14 cellular contexts compared by ENCODE assay signal in the genomic region with DNA sequence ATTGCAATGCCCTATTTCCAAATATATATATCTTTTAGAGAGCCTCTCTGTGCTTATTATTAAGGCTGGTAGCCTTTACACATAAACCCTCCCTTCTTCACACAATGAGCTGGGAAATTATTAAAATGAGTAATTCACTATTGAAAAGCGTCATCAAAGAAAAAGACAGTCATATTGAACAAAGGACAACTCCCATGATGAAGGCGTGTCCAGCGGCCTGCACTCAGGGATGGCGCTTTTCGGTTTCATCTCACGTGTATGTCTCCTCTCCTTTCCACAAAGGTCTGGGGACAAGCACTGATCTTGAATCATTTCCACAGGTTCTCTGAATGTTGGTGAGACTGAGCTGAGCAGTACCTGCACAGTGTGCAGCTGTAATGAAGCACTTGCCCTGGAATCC. TPM values are rescaled to one million over a fixed set of nuclear protein-coding genes. Genes with fewer than 3 reads are reported as not detected.
DNase-seq lines count a peak whose midpoint lies in the region; ATAC-seq and TF ChIP-seq lines count a peak whose summit lies in the region.
"Had no signal": no experiment of that assay in that cellular context is flagged by ENCODE, and none has a peak within 500 bp of the region (broad histone marks: within the 10 kb centered on the region; RNA-seq: fewer than 3 reads in every experiment).

No MANE protein-coding gene starts in this region.

- H3K27ac ChIP-seq in GM23338 (ENCODE audit: low read depth), result 0 out of 2 replicates have a peak overlapping the region, but pooled peaks have one; percentile 50
- H3K27ac ChIP-seq: KMS-11 had no signal

- H4K20me1 ChIP-seq in GM23338 (replicated peaks; ENCODE audit: insufficient read depth), result no peaks in the 10 kb centered on the region

- H3K9me3 Mint-ChIP-seq in GM23338 (no peaks in the 10 kb centered on the region), natural killer cell (no peaks in the 10 kb centered on the region)
- H3K9me3 Mint-ChIP-seq in activated T-cell treated with anti-CD3 and anti-CD28 coated beads, Interleukin-2, amount 50 U/mL, for 72 hours, result no peaks in the 10 kb centered on the region
- H3K9me3 Mint-ChIP-seq: mesothelial cell of epicardium had no signal

- H3K4me1 Mint-ChIP-seq in GM23338 (peaks cover 28% of the 10 kb centered on the region), natural killer cell (peaks cover 57 to 59% of the 10 kb centered on the region in 2 donors)
- peaks cover 69% of the 10 kb centered on the region for H3K4me1 Mint-ChIP-seq in activated T-cell treated with anti-CD3 and anti-CD28 coated beads, Interleukin-2, amount 50 U/mL, for 72 hours (ENCODE audit: low read depth)

- peaks cover 4% of the 10 kb centered on the region; the same call in 1 of the 2 replicates for H3K27me3 ChIP-seq in GM23338 (ENCODE audit: insufficient read depth)
- H3K27me3 ChIP-seq: testis had no signal

- TF ChIP-seq CTCF in GM23338 (conservative IDR thresholded peaks at IDR 0.05; ENCODE audit: low read depth in 2 of 2) (no peak), natural killer cell (IDR thresholded peaks at IDR 0.05) (no peak)

- no peak for ATAC-seq in GM23338
- peak; percentile 42 to 45 for ATAC-seq in activated T-cell treated with anti-CD3 and anti-CD28 coated beads, Interleukin-2, amount 50 U/mL, for 72 hours (replicated peaks in 1 of 2)
- ATAC-seq in natural killer cell, result no peak
- ATAC-seq in sciatic nerve, result no peak
- no peak for ATAC-seq in left cardiac atrium

- H3K4me2 ChIP-seq in GM23338, result no peak overlapping the region
- H3K4me2 ChIP-seq: KMS-11 had no signal

- peaks cover 23% of the 10 kb centered on the region for H3K27me3 Mint-ChIP-seq in GM23338 (ENCODE audit: insufficient read depth, low read depth, poor library complexity)
- no peaks in the 10 kb centered on the region for H3K27me3 Mint-ChIP-seq in activated T-cell treated with anti-CD3 and anti-CD28 coated beads, Interleukin-2, amount 50 U/mL, for 72 hours (ENCODE audit: low read depth)
- H3K27me3 Mint-ChIP-seq in natural killer cell (ENCODE audit: low read depth in 2 of 2), result no peaks in the 10 kb centered on the region

- DNase-seq in GM23338 (ENCODE audit: low spot score), result no peak
- peak; percentile 59 to 61 for DNase-seq in activated T-cell treated with anti-CD3 and anti-CD28 coated beads, Interleukin-2, amount 50 U/mL, for 72 hours
- DNase-seq in natural killer cell, result no peak
- DNase-seq in LoVo (ENCODE audit: low spot score), result no peak
- DNase-seq in sciatic nerve (ENCODE audit: low spot score), result no peak
- DNase-seq in left cardiac atrium, result no peak
- DNase-seq in NCI-H146 treated with DMSO at 0.1 percent for 48 hours (lab: John Stamatoyannopoulos, UW; ENCODE audit: unreplicated experiment), result no peak
- DNase-seq: HCEC 1CT, OCI-M1, testis had no signal

- H3K36me3 ChIP-seq in GM23338 (ENCODE audit: insufficient read depth), result peaks cover 33% of the 10 kb centered on the region

- peaks cover 21% of the 10 kb centered on the region; the same call in 1 of the 2 replicates for H3F3A ChIP-seq in GM23338 (replicated peaks; ENCODE audit: low read depth)

- intact Hi-C loops in natural killer cell (cut with micrococcal nuclease), result no loop called here
- intact Hi-C loops in sciatic nerve (cut with DNase I), result no loop called here
- intact Hi-C loops in left cardiac atrium (cut with DNase I), result no loop called here

- peak overlapping the region; percentile 5; the same call in 1 of the 2 replicates for H3K4me3 ChIP-seq in GM08714 (ENCODE audit: low read length)
- H3K4me3 ChIP-seq in GM23338, result no peak overlapping the region
- H3K4me3 ChIP-seq: testis had no signal

- H3K36me3 Mint-ChIP-seq in GM23338 (ENCODE audit: low read depth), result peaks cover 41% of the 10 kb centered on the region; the same call in 2 of the 3 replicates
- H3K36me3 Mint-ChIP-seq in activated T-cell treated with anti-CD3 and anti-CD28 coated beads, Interleukin-2, amount 50 U/mL, for 72 hours (ENCODE audit: insufficient read depth in 2 of 2), result peaks cover 42 to 66% of the 10 kb centered on the region in 2 donors
- peaks cover 18% of the 10 kb centered on the region for H3K36me3 Mint-ChIP-seq in natural killer cell

- no peak overlapping the region for H2AFZ ChIP-seq in GM23338

- H3K27ac Mint-ChIP-seq in GM23338 (no peak overlapping the region), natural killer cell (peak overlapping the region; percentile 81 to 89)
- H3K27ac Mint-ChIP-seq in activated T-cell treated with anti-CD3 and anti-CD28 coated beads, Interleukin-2, amount 50 U/mL, for 72 hours, result peak overlapping the region; percentile 97
- H3K27ac Mint-ChIP-seq: mesothelial cell of epicardium, progenitor cell of endocrine pancreas had no signal

- H3K9me2 ChIP-seq in GM23338 (ENCODE audit: insufficient read depth), result no peaks in the 10 kb centered on the region

- peaks cover 36% of the 10 kb centered on the region for H3K79me2 ChIP-seq in GM23338 (replicated peaks; ENCODE audit: insufficient read depth)

- H3K4me3 Mint-ChIP-seq in GM23338 (no peak overlapping the region), natural killer cell (peak overlapping the region; percentile 99)
- peak overlapping the region; percentile 99 for H3K4me3 Mint-ChIP-seq in activated T-cell treated with anti-CD3 and anti-CD28 coated beads, Interleukin-2, amount 50 U/mL, for 72 hours

- peaks cover 24% of the 10 kb centered on the region for H3K4me1 ChIP-seq in GM23338 (ENCODE audit: insufficient read depth)

TF ChIP-seq in GM23338, 12 proteins besides CTCF, POLR2A, EP300 and RAD21:
- TF ChIP-seq EZH2 (IDR thresholded peaks at IDR 0.05; ENCODE audit: low read depth, unreplicated experiment) (no peak), CREB1 (CRISPR knock-in tag; IDR thresholded peaks at IDR 0.05; ENCODE audit: low read depth) (no peak), JUNB (IDR thresholded peaks at IDR 0.05; ENCODE audit: unreplicated experiment) (no peak), ETS1 (IDR thresholded peaks at IDR 0.05) (no peak), REST (IDR thresholded peaks at IDR 0.05; ENCODE audit: unreplicated experiment) (no peak), EZH2phosphoT487 (IDR thresholded peaks at IDR 0.05; ENCODE audit: unreplicated experiment) (no peak)

RNA-seq across cellular contexts. Expression of gene SERPINB9, which starts 3.5 kb away (rescaled TPM):
- total RNA-seq in GM23338 (2014; rRNA removed; shearing (Covaris generic)), result 65.0 and 71.3 TPM in 2 replicates
- 46.6 and 47.4 TPM in 2 replicates for polyA plus RNA-seq in GM23338 (2016; fragmentation: Nextera tagmentation; extraction: Ambion mirVana)
- 10 to 100 TPM; 70.7 to 96.1 TPM for total RNA-seq in activated T-cell treated with anti-CD3 and anti-CD28 coated beads, Interleukin-2, amount 50 U/mL, for 72 hours
- total RNA-seq in natural killer cell, result 10 to 100 TPM; 34.9 to 54.3 (median 47.3) TPM
- 34.1 TPM for total RNA-seq in sciatic nerve
- 10 to 100 TPM in 1 of 2 donors, 1 to 10 TPM in 1; 3.8 to 14.4 TPM for total RNA-seq in left cardiac atrium

RNA-seq across cellular contexts. Expression of gene SERPINB1, which starts 57.9 kb away (rescaled TPM):
- 5.6 and 8.4 TPM in 2 replicates for total RNA-seq in GM23338 (2014; rRNA removed; shearing (Covaris generic))
- 6.5 and 7.2 TPM in 2 replicates for polyA plus RNA-seq in GM23338 (2016; fragmentation: Nextera tagmentation; extraction: Ambion mirVana)
- total RNA-seq in activated T-cell treated with anti-CD3 and anti-CD28 coated beads, Interleukin-2, amount 50 U/mL, for 72 hours, result 100 to 1,000 TPM; 131 to 203 TPM
- total RNA-seq in natural killer cell, result 10 to 100 TPM; 74.8 to 80.2 (median 78.1) TPM
- 46.1 TPM for total RNA-seq in sciatic nerve
- total RNA-seq in left cardiac atrium, result 10 to 100 TPM; 27.5 to 39.2 TPM

Comparison
In these comparisons a context has a peak if more than half of its experiments do, and no peak if none do; other contexts are left out.
1. ATAC-seq: peak in activated T-cell treated with anti-CD3 and anti-CD28 coated beads, Interleukin-2, amount 50 U/mL, for 72 hours (2 of 2); none in GM23338 (single experiment), natural killer cell (0 of 3), sciatic nerve (single experiment) and left cardiac atrium (0 of 2).
2. DNase-seq: peak in activated T-cell treated with anti-CD3 and anti-CD28 coated beads, Interleukin-2, amount 50 U/mL, for 72 hours (2 of 2); none in GM23338 (single experiment), natural killer cell (single experiment), LoVo (single experiment), sciatic nerve (single experiment), left cardiac atrium (single experiment) and NCI-H146 treated with DMSO at 0.1 percent for 48 hours (single experiment).